ENCODE assay signal across 17 cellular contexts in the genomic region with DNA sequence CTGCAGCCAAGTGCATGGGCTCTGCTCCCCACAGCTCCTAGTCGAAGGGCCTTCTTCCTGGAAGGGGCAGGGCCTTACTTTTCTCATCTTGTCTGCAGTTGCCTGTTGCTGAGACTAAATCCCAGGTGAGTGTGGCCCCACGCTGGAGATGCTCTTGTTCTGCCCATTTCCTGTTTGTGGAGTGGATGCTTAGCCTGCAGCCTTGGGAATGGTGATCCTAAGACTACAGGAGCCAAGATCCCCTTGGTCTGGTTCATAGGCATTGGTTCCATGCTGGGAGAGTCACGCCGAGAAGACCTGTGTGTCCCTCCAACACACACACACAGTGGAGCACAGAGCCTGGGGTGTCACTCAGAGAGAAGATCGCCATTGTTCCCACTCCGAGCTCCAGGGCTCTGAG. TPM values are rescaled to one million over a fixed set of nuclear protein-coding genes. Genes with fewer than 3 reads are reported as not detected.
DNase-seq lines count a peak whose midpoint lies in the region; ATAC-seq and TF ChIP-seq lines count a peak whose summit lies in the region.
"Had no signal": no experiment of that assay in that cellular context is flagged by ENCODE, and none has a peak within 500 bp of the region (broad histone marks: within the 10 kb centered on the region; RNA-seq: fewer than 3 reads in every experiment).

No MANE protein-coding gene starts in this region.

- peaks cover 3% of the 10 kb centered on the region for H3K36me3 Mint-ChIP-seq in activated CD8-positive, alpha-beta memory T cell treated with anti-CD3 and anti-CD28 coated beads, Interleukin-2, amount 10 ng/mL, durations not matched to agents 7 days and 5 days
- H3K36me3 Mint-ChIP-seq in effector memory CD8-positive, alpha-beta T cell (ENCODE audit: insufficient read depth), result no peaks in the 10 kb centered on the region

- 91 to 93% methylated on average over 6 of the region's 6 CpGs for WGBS in lower leg skin, 2 donors

- H3K4me2 ChIP-seq in DND-41 (ENCODE audit: insufficient read depth, low read length), result no peak overlapping the region
- H3K4me2 ChIP-seq: BLaER1 treated with 17β-estradiol and CSF1 and Interleukin-3, amounts not matched to agents 10 nM and 100 nM had no signal

- H4K20me1 ChIP-seq in DND-41 (ENCODE audit: insufficient read depth, low read length), result no peaks in the 10 kb centered on the region
- H4K20me1 ChIP-seq: BLaER1 treated with 17β-estradiol and CSF1 and Interleukin-3, amounts not matched to agents 10 nM and 100 nM had no signal

- CTCF ChIA-PET in activated CD8-positive, alpha-beta memory T cell treated with anti-CD3 and anti-CD28 coated beads, Interleukin-2, amount 10 ng/mL, durations not matched to agents 7 days and 5 days (lab: Charles Lee), result no interaction called here

- H3K9me3 ChIP-seq in DND-41 (ENCODE audit: insufficient read depth, low read length, severe bottlenecking), result peaks cover 8% of the 10 kb centered on the region

- H3K27ac ChIP-seq in DND-41 (ENCODE audit: low read length), result peak overlapping the region; percentile 58
- H3K27ac ChIP-seq: BLaER1 treated with 17β-estradiol and CSF1 and Interleukin-3, amounts not matched to agents 10 nM and 100 nM; GM23248; HL-60 had no signal

- H3K27ac Mint-ChIP-seq in activated CD8-positive, alpha-beta memory T cell treated with anti-CD3 and anti-CD28 coated beads, Interleukin-2, amount 10 ng/mL, durations not matched to agents 7 days and 5 days, result no peak overlapping the region
- no peak overlapping the region for H3K27ac Mint-ChIP-seq in effector memory CD8-positive, alpha-beta T cell

- peak; percentile 21 for DNase-seq in activated CD8-positive, alpha-beta memory T cell treated with anti-CD3 and anti-CD28 coated beads, Interleukin-2, amount 10 ng/mL, durations not matched to agents 7 days and 5 days
- no peak for DNase-seq in activated CD8-positive, alpha-beta memory T cell treated with anti-CD3 and anti-CD28 coated beads, Interleukin-2, amount 50 U/mL, for 48 hours
- no peak for DNase-seq in DND-41
- DNase-seq in ecto neural progenitor cell (ENCODE audit: low spot score), result peak; percentile 34
- DNase-seq in erythroblast (lab: John Stamatoyannopoulos, UW), result no peak
- no peak for DNase-seq in lower leg skin (ENCODE audit: low spot score in 2 of 2)
- DNase-seq in effector memory CD8-positive, alpha-beta T cell, result no peak
- DNase-seq: 8988T, Caco-2, GDM1, GM23248, HCEC 1CT had no signal

- peaks cover 31% of the 10 kb centered on the region for H3K4me1 ChIP-seq in DND-41 (ENCODE audit: insufficient read depth, low read length)
- H3K4me1 ChIP-seq: Caco-2 had no signal

- no peaks in the 10 kb centered on the region for H3K79me2 ChIP-seq in DND-41 (ENCODE audit: insufficient read depth, low read length)

- H3K36me3 ChIP-seq in DND-41 (ENCODE audit: insufficient read depth, low read length), result no peaks in the 10 kb centered on the region
- H3K36me3 ChIP-seq: BLaER1 treated with 17β-estradiol and CSF1 and Interleukin-3, amounts not matched to agents 10 nM and 100 nM had no signal

- H3K4me3 Mint-ChIP-seq in activated CD8-positive, alpha-beta memory T cell treated with anti-CD3 and anti-CD28 coated beads, Interleukin-2, amount 10 ng/mL, durations not matched to agents 7 days and 5 days, result no peak overlapping the region
- H3K4me3 Mint-ChIP-seq in effector memory CD8-positive, alpha-beta T cell, result no peak overlapping the region

- H3K4me1 Mint-ChIP-seq in activated CD8-positive, alpha-beta memory T cell treated with anti-CD3 and anti-CD28 coated beads, Interleukin-2, amount 10 ng/mL, durations not matched to agents 7 days and 5 days, result peaks cover 18% of the 10 kb centered on the region
- H3K4me1 Mint-ChIP-seq in effector memory CD8-positive, alpha-beta T cell (ENCODE audit: low read depth in 2 of 2), result peaks cover 15 to 27% of the 10 kb centered on the region in 2 donors

- TF ChIP-seq CTCF in DND-41 (IDR thresholded peaks at IDR 0.05; ENCODE audit: borderline replicate concordance, extremely low read depth, low read length, poor library complexity, severe bottlenecking) (no peak), lower leg skin (IDR thresholded peaks at IDR 0.05) (no peak)

- H3K4me3 ChIP-seq in DND-41 (ENCODE audit: low read depth in 1 of 2, low read length in 2 of 2) (no peak overlapping the region), lower leg skin (ENCODE audit: low read depth, poor library complexity, severe bottlenecking) (no peak overlapping the region)
- H3K4me3 ChIP-seq: BLaER1 treated with 17β-estradiol and CSF1 and Interleukin-3, amounts not matched to agents 10 nM and 100 nM; GM23248 had no signal

- no peaks in the 10 kb centered on the region for H3K27me3 Mint-ChIP-seq in activated CD8-positive, alpha-beta memory T cell treated with anti-CD3 and anti-CD28 coated beads, Interleukin-2, amount 10 ng/mL, durations not matched to agents 7 days and 5 days
- H3K27me3 Mint-ChIP-seq in effector memory CD8-positive, alpha-beta T cell, result no peaks in the 10 kb centered on the region

- H2AFZ ChIP-seq in DND-41 (ENCODE audit: low read depth, low read length), result peak overlapping the region; percentile 36; the same call in 1 of the 2 replicates
- H2AFZ ChIP-seq: GM23248 had no signal

- no peaks in the 10 kb centered on the region for H3K27me3 ChIP-seq in DND-41 (ENCODE audit: insufficient read depth, low read length, poor library complexity)

- TF ChIP-seq POLR2A in erythroblast (IDR thresholded peaks at IDR 0.05; ENCODE audit: low read length), result no peak
- TF ChIP-seq POLR2A in lower leg skin (IDR thresholded peaks at IDR 0.05), result no peak

- no peak for ATAC-seq in activated CD8-positive, alpha-beta memory T cell treated with anti-CD3 and anti-CD28 coated beads, Interleukin-2, amount 10 ng/mL, durations not matched to agents 7 days and 5 days
- ATAC-seq in DND-41 (ENCODE audit: insufficient read depth, low read depth), result no peak
- no peak for ATAC-seq in effector memory CD8-positive, alpha-beta T cell (replicated peaks)

- 0 out of 2 replicates have a peak overlapping the region, but pooled peaks have one; percentile 10 for H3K9ac ChIP-seq in DND-41 (ENCODE audit: low read depth, low read length)
- H3K9ac ChIP-seq: BLaER1 treated with 17β-estradiol and CSF1 and Interleukin-3, amounts not matched to agents 10 nM and 100 nM; GM23248 had no signal

- peaks cover 3% of the 10 kb centered on the region for H3K9me3 Mint-ChIP-seq in activated CD8-positive, alpha-beta memory T cell treated with anti-CD3 and anti-CD28 coated beads, Interleukin-2, amount 10 ng/mL, durations not matched to agents 7 days and 5 days (ENCODE audit: low read depth)
- no peaks in the 10 kb centered on the region for H3K9me3 Mint-ChIP-seq in effector memory CD8-positive, alpha-beta T cell

- intact Hi-C loops in lower leg skin (cut with DNase I; ENCODE audit: low total_unique reads), result no loop called here

RNA-seq across cellular contexts. Expression of gene CFAP97D2, which starts 23.5 kb away (rescaled TPM):
- total RNA-seq in activated CD8-positive, alpha-beta memory T cell treated with anti-CD3 and anti-CD28 coated beads, Interleukin-2, amount 10 ng/mL, durations not matched to agents 7 days and 5 days, result not detected
- not detected for total RNA-seq in lower leg skin
- total RNA-seq: A673, Caco-2, Daoy, GM23248, HT1080 had no signal

RNA-seq across cellular contexts. Expression of gene CDC16, which starts 32.1 kb away (rescaled TPM):
- 10 to 100 TPM; 73.5 to 81.5 TPM for total RNA-seq in activated CD8-positive, alpha-beta memory T cell treated with anti-CD3 and anti-CD28 coated beads, Interleukin-2, amount 10 ng/mL, durations not matched to agents 7 days and 5 days
- total RNA-seq in lower leg skin, result 10 to 100 TPM; 39.5 to 85.6 (median 41.4) TPM

Comparison
In these comparisons a context has a peak if more than half of its experiments do, and no peak if none do; other contexts are left out.
1. DNase-seq: peak in activated CD8-positive, alpha-beta memory T cell treated with anti-CD3 and anti-CD28 coated beads, Interleukin-2, amount 10 ng/mL, durations not matched to agents 7 days and 5 days (single experiment) and ecto neural progenitor cell (single experiment); none in activated CD8-positive, alpha-beta memory T cell treated with anti-CD3 and anti-CD28 coated beads, Interleukin-2, amount 50 U/mL, for 48 hours (single experiment), DND-41 (single experiment), erythroblast (0 of 2), lower leg skin (0 of 2) and effector memory CD8-positive, alpha-beta T cell (0 of 3).